21 cellular contexts compared by ENCODE assay signal in the genomic region with DNA sequence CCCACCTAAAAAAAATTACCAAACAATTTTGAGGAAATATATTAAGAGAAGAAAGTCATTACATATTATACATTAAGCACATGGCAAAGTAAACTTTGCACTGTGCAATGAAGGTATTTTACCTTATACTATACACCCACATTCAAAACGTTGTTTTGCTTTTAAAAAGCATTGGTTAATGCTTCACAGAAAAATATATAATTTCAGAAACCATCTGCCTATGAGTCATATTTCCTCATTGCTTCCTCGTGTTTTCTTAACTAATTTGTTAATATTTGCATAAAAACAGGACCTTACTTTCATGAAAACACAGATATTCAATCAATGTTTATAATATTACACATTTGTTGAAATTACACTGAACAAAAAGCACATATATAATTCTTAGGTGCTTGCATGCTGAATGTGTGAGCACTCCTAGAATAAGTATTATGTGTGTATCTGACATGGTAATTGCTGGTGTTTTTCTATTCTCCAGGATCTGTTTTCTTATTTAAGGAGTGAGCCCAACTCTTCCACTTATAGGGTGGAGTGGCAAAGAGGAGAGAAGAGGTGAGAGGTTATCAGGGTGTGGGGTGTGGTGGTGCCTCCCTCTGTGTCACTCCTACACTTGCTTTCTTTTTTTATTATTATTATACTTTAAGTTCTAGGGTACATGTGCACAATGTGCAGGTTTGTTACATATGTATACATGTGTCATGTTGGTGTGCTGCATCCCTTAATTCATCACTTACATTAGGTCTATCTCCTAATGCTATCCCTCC.
"Had no signal": no experiment of that assay in that cellular context is flagged by ENCODE, and none has a peak within 500 bp of the region (broad histone marks: within the 10 kb centered on the region; RNA-seq: fewer than 3 reads in every experiment).

No MANE protein-coding gene starts in this region.

- H3K36me3 Mint-ChIP-seq: immature natural killer cell; naive thymus-derived CD8-positive, alpha-beta T cell had no signal

- ATAC-seq: activated CD4-positive, CD25-positive, alpha-beta regulatory T cell treated with anti-CD3 and anti-CD28 coated beads, Interleukin-2, amount 50 U/mL, for 24 hours; heart left ventricle; left cardiac atrium; naive thymus-derived CD8-positive, alpha-beta T cell had no signal

- H3K36me3 ChIP-seq: adrenal gland, esophagus squamous epithelium, heart left ventricle, neutrophil, tibial nerve, vagina had no signal

- H3K27ac Mint-ChIP-seq: activated naive CD4-positive, alpha-beta T cell treated with anti-CD3 and anti-CD28 coated beads for 36 hours; activated T-helper 2 cell treated with anti-CD3 and anti-CD28 coated beads, Interferon-gamma antibody, Interleukin-2, Interleukin-4, amounts not matched to agents 10 μg/mL and 5 μg/mL and 100 μg/mL, durations not matched to agents 14 hours and 24 hours and 36 hours; immature natural killer cell; naive thymus-derived CD8-positive, alpha-beta T cell had no signal

- H3K27me3 ChIP-seq: adrenal gland, esophagus squamous epithelium, heart left ventricle, neutrophil, tibial nerve, vagina had no signal

- H3K4me3 Mint-ChIP-seq: activated naive CD4-positive, alpha-beta T cell treated with anti-CD3 and anti-CD28 coated beads for 36 hours; immature natural killer cell; naive thymus-derived CD8-positive, alpha-beta T cell had no signal

- H3K4me1 ChIP-seq: adrenal gland, esophagus squamous epithelium, tibial nerve, vagina had no signal

- H3K9me3 ChIP-seq: esophagus squamous epithelium, heart left ventricle, neutrophil, tibial nerve, vagina had no signal

- H3K4me3 ChIP-seq: adrenal gland, coronary artery, esophagus squamous epithelium, heart left ventricle, lung, tibial nerve, vagina had no signal

- H3K4me1 Mint-ChIP-seq: immature natural killer cell; naive thymus-derived CD8-positive, alpha-beta T cell had no signal

- H3K9me3 Mint-ChIP-seq: activated naive CD4-positive, alpha-beta T cell treated with anti-CD3 and anti-CD28 coated beads for 36 hours; activated T-helper 2 cell treated with anti-CD3 and anti-CD28 coated beads, Interferon-gamma antibody, Interleukin-2, Interleukin-4, amounts not matched to agents 10 μg/mL and 5 μg/mL and 100 μg/mL, durations not matched to agents 14 hours and 24 hours and 36 hours; naive thymus-derived CD8-positive, alpha-beta T cell had no signal

- DNase-seq: activated naive CD4-positive, alpha-beta T cell treated with anti-CD3 and anti-CD28 coated beads for 36 hours; adrenal gland; effector CD4-positive, alpha-beta T cell; esophagus squamous epithelium; heart left ventricle; immature natural killer cell; left cardiac atrium; naive thymus-derived CD8-positive, alpha-beta T cell; retina; stimulated activated CD4-positive, alpha-beta T cell treated with anti-CD3 and anti-CD28 coated beads, Interleukin-12 subunit alpha, Interleukin-12 subunit beta, amount 100 ng/mL, for 4 hours; stimulated activated naive CD4-positive, alpha-beta T cell; substantia nigra; T-helper 1 cell; T1000 had no signal

- H3K27ac ChIP-seq: adrenal gland, coronary artery, esophagus squamous epithelium, neutrophil, tibial nerve, vagina had no signal
